In genomic region chr11:64776875-64777274, GRCh38 we compare ENCODE assay signal across 1 cellular context.
TF ChIP-seq lines count a peak whose summit lies in the region.

No MANE protein-coding gene starts in this region.

TF ChIP-seq in H1, 55 proteins besides CTCF, POLR2A, EP300 and RAD21:
- TF ChIP-seq CTBP2 (IDR thresholded peaks at IDR 0.05; ENCODE audit: borderline replicate concordance, insufficient read depth, insufficient read length, low read length): no peak
- TF ChIP-seq KDM1A (IDR thresholded peaks at IDR 0.05; ENCODE audit: borderline replicate concordance, low read length): no peak
- TF ChIP-seq TAF1 (IDR thresholded peaks at IDR 0.05; ENCODE audit: low read depth, low read length): no peak
- TF ChIP-seq CEBPB (IDR thresholded peaks at IDR 0.05; ENCODE audit: low read depth, low read length): no peak
- TF ChIP-seq SIX5 (IDR thresholded peaks at IDR 0.05; ENCODE audit: low read depth, low read length): no peak
- no peak for TF ChIP-seq BRCA1 (IDR thresholded peaks at IDR 0.05; ENCODE audit: low read depth, low read length)
- TF ChIP-seq YY1 (IDR thresholded peaks at IDR 0.05; ENCODE audit: low read depth, low read length): no peak
- no peak for TF ChIP-seq JUND (IDR thresholded peaks at IDR 0.05; ENCODE audit: low read length)
- TF ChIP-seq KDM4A (IDR thresholded peaks at IDR 0.05; ENCODE audit: low read depth, low read length, severe bottlenecking): no peak
- no peak for TF ChIP-seq SP2 (IDR thresholded peaks at IDR 0.05; ENCODE audit: low read length)
- no peak for TF ChIP-seq BACH1 (IDR thresholded peaks at IDR 0.05; ENCODE audit: low read length)
